ENCODE assay signal across 26 cellular contexts in genomic region chr16:71666264-71666663, GRCh38. TPM values are rescaled to one million over a fixed set of nuclear protein-coding genes. Genes with fewer than 3 reads are reported as not detected.
"Had no signal": no experiment of that assay in that cellular context is flagged by ENCODE, and none has a peak within 500 bp of the region (broad histone marks: within the 10 kb centered on the region; RNA-seq: fewer than 3 reads in every experiment).

No MANE protein-coding gene starts in this region.

- H3K27ac ChIP-seq: coronary artery, esophagus muscularis mucosa, gastrocnemius medialis, heart right ventricle, sigmoid colon, skin epidermis, thoracic aorta had no signal

- H3K27ac Mint-ChIP-seq: stimulated activated naive B cell treated with anti-CD40 and anti-IgM and Interleukin-4, amounts not matched to agents 10 μg/mL and 1 μg/mL and 100 μg/mL, for 72 hours had no signal

- H3K4me1 ChIP-seq: esophagus muscularis mucosa, gastrocnemius medialis, heart right ventricle, sigmoid colon had no signal

- DNase-seq: cerebellar nuclear complex; effector CD8-positive, alpha-beta T cell; gastrocnemius medialis; heart right ventricle; left ventricle myocardium superior; mesendoderm; naive B cell; sigmoid colon; stimulated activated CD4-positive, alpha-beta T cell treated with anti-CD3 and anti-CD28 coated beads, Interleukin-2, amount 100 ng/mL, for 24 hours; stimulated activated CD4-positive, alpha-beta T cell treated with anti-CD3 and anti-CD28 coated beads, Interleukin-4, amount 100 ng/mL, for 4 hours; stimulated activated naive B cell treated with anti-CD40 and anti-IgM and Interleukin-4, amounts not matched to agents 10 μg/mL and 1 μg/mL and 100 μg/mL, for 72 hours; stimulated activated naive CD8-positive, alpha-beta T cell treated with anti-CD3 and anti-CD28 coated beads, Interleukin-15, amount 100 ng/mL, for 72 hours; substantia nigra; trophoblast cell had no signal

- H3K9me3 ChIP-seq: esophagus muscularis mucosa, gastrocnemius medialis, heart right ventricle, sigmoid colon, thoracic aorta had no signal

- H3K4me1 Mint-ChIP-seq: naive B cell; nephron; stimulated activated naive B cell treated with anti-CD40 and anti-IgM and Interleukin-4, amounts not matched to agents 10 μg/mL and 1 μg/mL and 100 μg/mL, for 72 hours; stimulated activated naive CD8-positive, alpha-beta T cell treated with anti-CD3 and anti-CD28 coated beads, Interleukin-15, amount 100 ng/mL, for 72 hours had no signal

- ATAC-seq: gastrocnemius medialis; heart right ventricle; left ventricle myocardium superior; stimulated activated naive B cell treated with anti-CD40 and anti-IgM and Interleukin-4, amounts not matched to agents 10 μg/mL and 1 μg/mL and 100 μg/mL, for 72 hours; stimulated activated naive CD8-positive, alpha-beta T cell treated with anti-CD3 and anti-CD28 coated beads, Interleukin-15, amount 100 ng/mL, for 72 hours had no signal

- H3K27me3 ChIP-seq: esophagus muscularis mucosa, gastrocnemius medialis, heart right ventricle, sigmoid colon had no signal

- FAIRE-seq: endometrium, keratinocyte, urothelium cell line had no signal

- H3K27me3 Mint-ChIP-seq: naive B cell; stimulated activated naive B cell treated with anti-CD40 and anti-IgM and Interleukin-4, amounts not matched to agents 10 μg/mL and 1 μg/mL and 100 μg/mL, for 72 hours; stimulated activated naive CD8-positive, alpha-beta T cell treated with anti-CD3 and anti-CD28 coated beads, Interleukin-15, amount 100 ng/mL, for 72 hours had no signal

- H3K9me3 Mint-ChIP-seq: naive B cell; nephron; stimulated activated naive B cell treated with anti-CD40 and anti-IgM and Interleukin-4, amounts not matched to agents 10 μg/mL and 1 μg/mL and 100 μg/mL, for 72 hours; stimulated activated naive CD8-positive, alpha-beta T cell treated with anti-CD3 and anti-CD28 coated beads, Interleukin-15, amount 100 ng/mL, for 72 hours had no signal

- H3K4me3 ChIP-seq: coronary artery, esophagus muscularis mucosa, gastrocnemius medialis, heart right ventricle, sigmoid colon, skin epidermis, thoracic aorta had no signal

- H3K4me3 Mint-ChIP-seq: naive B cell; nephron; stimulated activated naive B cell treated with anti-CD40 and anti-IgM and Interleukin-4, amounts not matched to agents 10 μg/mL and 1 μg/mL and 100 μg/mL, for 72 hours; stimulated activated naive CD8-positive, alpha-beta T cell treated with anti-CD3 and anti-CD28 coated beads, Interleukin-15, amount 100 ng/mL, for 72 hours had no signal

RNA-seq across cellular contexts. Expression of gene MARVELD3, which starts 40.3 kb away (rescaled TPM):
- total RNA-seq: fibroblast of villous mesenchyme, heart right ventricle, left ventricle myocardium superior, lung microvascular endothelial cell, omental fat pad, pulmonary artery endothelial cell, sigmoid colon, thoracic aorta had no signal
